8 cellular contexts compared by ENCODE assay signal in the genomic region with DNA sequence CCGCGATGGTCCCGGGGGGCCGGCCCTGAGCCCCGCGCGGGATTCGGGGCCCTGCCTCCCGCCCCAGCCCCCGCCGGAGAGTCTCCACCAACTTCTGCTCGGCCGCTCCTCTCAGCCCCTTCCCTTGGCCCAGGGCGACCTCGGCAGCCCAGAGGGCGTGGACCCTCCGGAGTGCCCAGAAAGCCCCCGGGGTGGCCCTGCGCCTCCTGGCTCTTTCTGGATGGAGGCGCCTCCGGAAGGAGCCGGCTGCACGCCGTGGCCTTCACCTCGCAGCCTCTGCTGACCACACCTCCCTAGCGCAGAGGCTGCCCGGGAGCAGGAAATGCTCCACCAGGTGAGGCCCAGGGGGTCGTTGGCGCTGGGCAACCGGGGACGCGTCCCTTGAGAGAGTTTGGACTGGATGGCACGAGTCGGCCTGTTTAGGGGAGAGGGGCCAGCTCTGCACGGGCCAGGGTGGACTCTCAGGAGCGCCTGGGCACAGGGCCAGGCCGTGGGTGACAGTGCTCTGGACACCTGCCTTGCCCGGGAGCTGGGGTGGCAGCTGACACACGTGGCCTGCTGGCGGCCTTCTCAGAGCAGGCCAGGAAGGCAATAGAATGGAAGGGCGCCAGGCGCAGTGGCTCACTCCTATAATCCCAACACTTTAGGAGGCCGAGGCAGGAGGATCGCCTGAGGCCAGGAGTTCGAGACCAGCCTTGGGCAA. TPM values are rescaled to one million over a fixed set of nuclear protein-coding genes. Genes with fewer than 3 reads are reported as not detected.
DNase-seq lines count a peak whose midpoint lies in the region; ATAC-seq and TF ChIP-seq lines count a peak whose summit lies in the region.

No MANE protein-coding gene starts in this region.

- H3K36me3 Mint-ChIP-seq in T-helper 17 cell (ENCODE audit: low read depth): peaks cover 3% of the 10 kb centered on the region

- peak overlapping the region; percentile 58 for H3K9ac ChIP-seq in HUES6 (ENCODE audit: low read length)

- H3K9me3 ChIP-seq in HUES6 (ENCODE audit: control insufficient read depth, insufficient read depth, low read depth, low read length): no peaks in the 10 kb centered on the region
- no peaks in the 10 kb centered on the region for H3K9me3 ChIP-seq in T-helper 17 cell (ENCODE audit: control insufficient read depth, low read length, poor library complexity, severe bottlenecking)
- no peaks in the 10 kb centered on the region for H3K9me3 ChIP-seq in heart right ventricle

- 11 to 13% methylated on average over 41 to 45 of the region's 45 CpGs for WGBS in heart right ventricle, 2 donors

- H3K4me3 ChIP-seq in HUES6 (ENCODE audit: low read depth, low read length): peak overlapping the region; percentile 65
- H3K4me3 ChIP-seq in heart right ventricle: peak overlapping the region; percentile 44 to 86 (median 74)

- peak overlapping the region; percentile 73 for H3K4me3 Mint-ChIP-seq in T-helper 17 cell

- H3K4me1 Mint-ChIP-seq in T-helper 17 cell: peaks cover 5% of the 10 kb centered on the region

- DNase-seq in T-helper 17 cell (no peak), heart right ventricle (no peak), retina (peak; percentile 57), NCI-H128 (lab: John Stamatoyannopoulos, UW; ENCODE audit: unreplicated experiment) (no peak), NCI-H187 treated with DMSO at 0.1 percent for 48 hours (lab: John Stamatoyannopoulos, UW) (no peak)
- no peak for DNase-seq in activated CD8-positive, alpha-beta memory T cell treated with anti-CD3 and anti-CD28 coated beads, Interleukin-2, amount 50 U/mL, for 4 hours

- intact Hi-C loops in heart right ventricle (cut with DNase I): no loop called here

- ATAC-seq in T-helper 17 cell: no peak
- ATAC-seq in heart right ventricle: peak in 7 of 8 donors; percentile 36 to 53 (median 45)
- ATAC-seq in HG02759 (IDR thresholded peaks at IDR 0.05; ENCODE audit: unreplicated experiment): no peak

- TF ChIP-seq CTCF in heart right ventricle (IDR thresholded peaks at IDR 0.05): no peak

- peaks cover 12% of the 10 kb centered on the region for H3K27me3 Mint-ChIP-seq in T-helper 17 cell

- no peak overlapping the region for H3K27ac Mint-ChIP-seq in T-helper 17 cell

- H3K4me1 ChIP-seq in HUES6 (ENCODE audit: control insufficient read depth, insufficient read depth, low read length) (peaks cover 15% of the 10 kb centered on the region), heart right ventricle (peaks cover 0 to 16% (median 11%) of the 10 kb centered on the region in 9 donors)

- H3K27me3 ChIP-seq in HUES6 (ENCODE audit: control insufficient read depth, insufficient read depth, low read length): peaks cover 15% of the 10 kb centered on the region; the same call in 1 of the 2 replicates
- peaks cover 0 to 33% (median 0%) of the 10 kb centered on the region in 7 donors for H3K27me3 ChIP-seq in heart right ventricle

- H3K27ac ChIP-seq in HUES6 (ENCODE audit: low read depth, low read length): no peak overlapping the region
- peak overlapping the region in 6 of 10 donors; percentile 36 to 67 (median 54) for H3K27ac ChIP-seq in heart right ventricle

- H3K36me3 ChIP-seq in HUES6 (ENCODE audit: control insufficient read depth, insufficient read depth, low read length): peaks cover 10% of the 10 kb centered on the region
- peaks cover 0 to 27% (median 0%) of the 10 kb centered on the region in 9 donors for H3K36me3 ChIP-seq in heart right ventricle

RNA-seq across cellular contexts. Expression of gene ZNF853, which starts 0.6 kb away (rescaled TPM):
- total RNA-seq in T-helper 17 cell (1 to 10 TPM in 1 of 2 donors, under 1 TPM in 1; 0.85 to 1.1 TPM), heart right ventricle (10 to 100 TPM in 8 of 10 donors, 1 to 10 TPM in 2; 8.8 to 16.3 (median 13.9) TPM)
- 1 to 10 TPM; 1.2 to 3.5 TPM for polyA plus RNA-seq in heart right ventricle

RNA-seq across cellular contexts. Expression of gene ZNF316, which starts 21.1 kb away (rescaled TPM):
- total RNA-seq in T-helper 17 cell: 10 to 100 TPM; 37.1 to 39.9 TPM
- 10 to 100 TPM in 8 of 10 donors, 1 to 10 TPM in 2; 9.8 to 20.1 (median 14.0) TPM for total RNA-seq in heart right ventricle
- polyA plus RNA-seq in heart right ventricle: 10 to 100 TPM in 1 of 2 donors, 1 to 10 TPM in 1; 7.6 to 20.8 TPM

RNA-seq across cellular contexts. Expression of gene INTS15, which starts 26.2 kb away (rescaled TPM):
- total RNA-seq in T-helper 17 cell: 10 to 100 TPM; 50.5 to 50.7 TPM
- 10 to 100 TPM in 9 of 10 donors, 1 to 10 TPM in 1; 9.8 to 22.0 (median 13.5) TPM for total RNA-seq in heart right ventricle
- 10 to 100 TPM; 10.2 to 12.7 TPM for polyA plus RNA-seq in heart right ventricle

RNA-seq across cellular contexts. Expression of gene ZDHHC4, which starts 38.8 kb away (rescaled TPM):
- 10 to 100 TPM; 19.1 to 20.6 TPM for total RNA-seq in T-helper 17 cell
- total RNA-seq in heart right ventricle: 10 to 100 TPM; 29.7 to 53.5 (median 43.3) TPM
- 10 to 100 TPM; 25.5 to 54.2 TPM for polyA plus RNA-seq in heart right ventricle

Comparison
In these comparisons a context has a peak if more than half of its experiments do, and no peak if none do; other contexts are left out.
1. ATAC-seq: peak in heart right ventricle (7 of 8); none in T-helper 17 cell (single experiment) and HG02759 (single experiment).
2. RNA of gene ZNF853, which starts 0.6 kb away (total RNA-seq): 8.8 to 16.3 TPM in heart right ventricle; 0.85 to 1.1 TPM in T-helper 17 cell; every median in the first group is over 4 times any median in the second.